Comparison of ENCODE assay signal across 9 cellular contexts in genomic region chr18:48820483-48821250, GRCh38.
A peak's percentile ranks its signal among the peaks of the same experiment; 100 is the strongest.
DNase-seq lines count a peak whose midpoint lies in the region; ATAC-seq and TF ChIP-seq lines count a peak whose summit lies in the region.
"Had no signal": no experiment of that assay in that cellular context is flagged by ENCODE, and none has a peak within 500 bp of the region (broad histone marks: within the 10 kb centered on the region; RNA-seq: fewer than 3 reads in every experiment).

No MANE protein-coding gene starts in this region.

- H3K4me1 ChIP-seq in BLaER1 treated with 17β-estradiol and CSF1 and Interleukin-3, amounts not matched to agents 10 nM and 100 nM = peaks cover 32 to 74% (median 68%) of the 10 kb centered on the region in 10 experiments
- H3K4me1 ChIP-seq in prostate gland (replicated peaks) = no peaks in the 10 kb centered on the region

- intact Hi-C loops in dorsolateral prefrontal cortex (cut with DNase I) (no loop called here), prostate gland (cut with DNase I) (no loop called here)

- H3K27me3 ChIP-seq in BLaER1 treated with 17β-estradiol and CSF1 and Interleukin-3, amounts not matched to agents 10 nM and 100 nM = no peaks in the 10 kb centered on the region
- H3K27me3 ChIP-seq in dorsolateral prefrontal cortex = no peaks in the 10 kb centered on the region
- no peaks in the 10 kb centered on the region for H3K27me3 ChIP-seq in prostate gland (replicated peaks; ENCODE audit: insufficient read depth)

- H3K9me3 ChIP-seq in BLaER1 treated with 17β-estradiol and CSF1 and Interleukin-3, amounts not matched to agents 10 nM and 100 nM (replicated peaks in 1 of 11) = peaks cover 9 to 24% (median 12%) of the 10 kb centered on the region in 11 experiments
- H3K9me3 ChIP-seq in prostate gland = no peaks in the 10 kb centered on the region

- no peak overlapping the region for H3K4me3 ChIP-seq in BLaER1 treated with 17β-estradiol and CSF1 and Interleukin-3, amounts not matched to agents 10 nM and 100 nM
- H3K4me3 ChIP-seq in dorsolateral prefrontal cortex (no peak overlapping the region), prostate gland (no peak overlapping the region)

- peak overlapping the region in 6 of 11 experiments; percentile 2 to 46 (median 22); a peak in 7 of 22 replicates for H3K27ac ChIP-seq in BLaER1 treated with 17β-estradiol and CSF1 and Interleukin-3, amounts not matched to agents 10 nM and 100 nM
- H3K27ac ChIP-seq in dorsolateral prefrontal cortex = peak overlapping the region in 1 of 59 donors; percentile 18
- H3K27ac ChIP-seq in prostate gland = no peak overlapping the region

- peak overlapping the region; percentile 57 to 88 (median 76) for H3K4me2 ChIP-seq in BLaER1 treated with 17β-estradiol and CSF1 and Interleukin-3, amounts not matched to agents 10 nM and 100 nM

- WGBS in prostate gland = 90% methylated on average over 11 of the region's 11 CpGs

- ATAC-seq in GM19438 (IDR thresholded peaks at IDR 0.05; ENCODE audit: low read depth, unreplicated experiment) (peak; percentile 95), HG03342 (IDR thresholded peaks at IDR 0.05; ENCODE audit: unreplicated experiment) (peak; percentile 93)

- H3K9ac ChIP-seq in BLaER1 treated with 17β-estradiol and CSF1 and Interleukin-3, amounts not matched to agents 10 nM and 100 nM = peak overlapping the region in 3 of 11 experiments; percentile 2 to 14 (median 11); a peak in 3 of 22 replicates

- TF ChIP-seq POLR2A in prostate gland (IDR thresholded peaks at IDR 0.05) = no peak

- no peak for TF ChIP-seq CTCF in dorsolateral prefrontal cortex (IDR thresholded peaks at IDR 0.05 in 54 of 56, conservative IDR thresholded peaks at IDR 0.05 in 2 of 56; ENCODE audit: low read depth in 1 of 56, partially characterized antibody in 56 of 56)
- no peak for TF ChIP-seq CTCF in prostate gland (IDR thresholded peaks at IDR 0.05)

- peaks cover 0 to 52% (median 13%) of the 10 kb centered on the region in 11 experiments; a peak in 11 of 22 replicates for H3K36me3 ChIP-seq in BLaER1 treated with 17β-estradiol and CSF1 and Interleukin-3, amounts not matched to agents 10 nM and 100 nM
- H3K36me3 ChIP-seq in prostate gland = no peaks in the 10 kb centered on the region

- H4K20me1 ChIP-seq in BLaER1 treated with 17β-estradiol and CSF1 and Interleukin-3, amounts not matched to agents 10 nM and 100 nM = peaks cover 0 to 14% (median 0%) of the 10 kb centered on the region in 11 experiments; a peak in 2 of 22 replicates

- DNase-seq in dorsolateral prefrontal cortex = peak in 7 of 10 donors; percentile 2 to 15 (median 14)
- DNase-seq in Ammon's horn (ENCODE audit: low spot score) = no peak
- DNase-seq in AG20443 (ENCODE audit: low spot score) = no peak
- DNase-seq in prostate gland (ENCODE audit: low spot score) = no peak
- no peak for DNase-seq in globus pallidus (ENCODE audit: low spot score)
- DNase-seq: DND-41 had no signal

Comparison
In these comparisons a context has a peak if more than half of its experiments do, and no peak if none do; other contexts are left out.
1. H3K27ac ChIP-seq: peak in BLaER1 treated with 17β-estradiol and CSF1 and Interleukin-3, amounts not matched to agents 10 nM and 100 nM (6 of 11); none in prostate gland (0 of 2).
2. DNase-seq: peak in dorsolateral prefrontal cortex (7 of 10); none in Ammon's horn (single experiment), AG20443 (single experiment), prostate gland (single experiment) and globus pallidus (single experiment).